1 cellular context compared by ENCODE assay signal in genomic region chr1:244862699-244863490, GRCh38.
TF ChIP-seq lines count a peak whose summit lies in the region.

No MANE protein-coding gene starts in this region.

TF ChIP-seq in HepG2, 621 proteins besides CTCF, POLR2A, EP300 and RAD21 (continued from another document and continues in another):
- TF ChIP-seq TFDP1 (CRISPR knock-in tag; IDR thresholded peaks at IDR 0.05; ENCODE audit: borderline replicate concordance) (peak; percentile 73; the same call in 1 of the 2 replicates), CBX2 (IDR thresholded peaks at IDR 0.05; ENCODE audit: low read depth, low read length) (no peak), CBX2 (CRISPR knock-in tag; IDR thresholded peaks at IDR 0.05; ENCODE audit: low read depth) (no peak), ZNF276 (CRISPR knock-in tag; IDR thresholded peaks at IDR 0.05; ENCODE audit: low read depth) (no peak), ZNF138 (CRISPR knock-in tag; IDR thresholded peaks at IDR 0.05; ENCODE audit: low read depth) (no peak), ARHGAP35 (CRISPR knock-in tag; IDR thresholded peaks at IDR 0.05; ENCODE audit: borderline replicate concordance) (no peak), POLR2AphosphoS2 (IDR thresholded peaks at IDR 0.05; ENCODE audit: low read depth, low read length) (no peak; the same call in 1 of the 2 replicates), POLR2AphosphoS5 (IDR thresholded peaks at IDR 0.05; ENCODE audit: low read depth, low read length) (no peak), ETV5 (CRISPR knock-in tag; IDR thresholded peaks at IDR 0.05; ENCODE audit: borderline replicate concordance) (peak; percentile 72; the same call in 1 of the 2 replicates), FIP1L1 (IDR thresholded peaks at IDR 0.05; ENCODE audit: borderline replicate concordance, insufficient read depth, low read depth, low read length) (no peak), ATF4 (CRISPR knock-in tag; IDR thresholded peaks at IDR 0.05) (0 out of 4 replicates have a peak, but pooled peaks of 1 of the 2 experiments have one; percentile 33), ELF4 (CRISPR knock-in tag; IDR thresholded peaks at IDR 0.05; ENCODE audit: borderline replicate concordance) (no peak), DMAP1 (CRISPR knock-in tag; IDR thresholded peaks at IDR 0.05) (peak; percentile 81), POGZ (CRISPR knock-in tag; IDR thresholded peaks at IDR 0.05) (peak; percentile 36; the same call in 1 of the 2 replicates), HES4 (CRISPR knock-in tag; IDR thresholded peaks at IDR 0.05; ENCODE audit: borderline replicate concordance) (no peak), ZNF142 (CRISPR knock-in tag; IDR thresholded peaks at IDR 0.05) (no peak; the same call in 1 of the 2 replicates), ASH2L (IDR thresholded peaks at IDR 0.05; ENCODE audit: insufficient read length, low read depth, low read length) (peak; percentile 15), BCL6 (CRISPR knock-in tag; IDR thresholded peaks at IDR 0.05) (no peak), HCFC1 (IDR thresholded peaks at IDR 0.05; ENCODE audit: low read depth, low read length) (0 out of 2 replicates have a peak, but pooled peaks have one; percentile 25), PRDM10 (CRISPR knock-in tag; IDR thresholded peaks at IDR 0.05; ENCODE audit: low read depth) (no peak), TOE1 (CRISPR knock-in tag; IDR thresholded peaks at IDR 0.05) (no peak), ZNF530 (CRISPR knock-in tag; IDR thresholded peaks at IDR 0.05; ENCODE audit: low read depth) (no peak), ZNF777 (CRISPR knock-in tag; IDR thresholded peaks at IDR 0.05) (peak; percentile 48; the same call in 1 of the 2 replicates), MED8 (CRISPR knock-in tag; IDR thresholded peaks at IDR 0.05; ENCODE audit: insufficient replicate concordance) (no peak), DRAP1 (CRISPR knock-in tag; IDR thresholded peaks at IDR 0.05) (no peak), NPAS2 (CRISPR knock-in tag; IDR thresholded peaks at IDR 0.05; ENCODE audit: borderline replicate concordance) (no peak), GRHL1 (CRISPR knock-in tag; conservative IDR thresholded peaks at IDR 0.05) (no peak), KDM6A (CRISPR knock-in tag; IDR thresholded peaks at IDR 0.05; ENCODE audit: low read depth) (no peak), ZNF644 (CRISPR knock-in tag; IDR thresholded peaks at IDR 0.05; ENCODE audit: low read depth) (no peak), ZNF83 (CRISPR knock-in tag; IDR thresholded peaks at IDR 0.05; ENCODE audit: borderline replicate concordance) (no peak), YEATS4 (CRISPR knock-in tag; IDR thresholded peaks at IDR 0.05; ENCODE audit: borderline replicate concordance) (peak; percentile 92), HDAC1 (CRISPR knock-in tag; IDR thresholded peaks at IDR 0.05) (peak; percentile 82), UBTF (CRISPR knock-in tag; IDR thresholded peaks at IDR 0.05) (no peak), SP1 (IDR thresholded peaks at IDR 0.05) (no peak), SP1 (CRISPR knock-in tag; IDR thresholded peaks at IDR 0.05) (0 out of 2 replicates have a peak, but pooled peaks have one; percentile 41), CAMTA2 (CRISPR knock-in tag; IDR thresholded peaks at IDR 0.05; ENCODE audit: borderline replicate concordance) (no peak), ADNP (CRISPR knock-in tag; IDR thresholded peaks at IDR 0.05) (no peak)
